Comparison of ENCODE assay signal across 8 cellular contexts in the genomic region with DNA sequence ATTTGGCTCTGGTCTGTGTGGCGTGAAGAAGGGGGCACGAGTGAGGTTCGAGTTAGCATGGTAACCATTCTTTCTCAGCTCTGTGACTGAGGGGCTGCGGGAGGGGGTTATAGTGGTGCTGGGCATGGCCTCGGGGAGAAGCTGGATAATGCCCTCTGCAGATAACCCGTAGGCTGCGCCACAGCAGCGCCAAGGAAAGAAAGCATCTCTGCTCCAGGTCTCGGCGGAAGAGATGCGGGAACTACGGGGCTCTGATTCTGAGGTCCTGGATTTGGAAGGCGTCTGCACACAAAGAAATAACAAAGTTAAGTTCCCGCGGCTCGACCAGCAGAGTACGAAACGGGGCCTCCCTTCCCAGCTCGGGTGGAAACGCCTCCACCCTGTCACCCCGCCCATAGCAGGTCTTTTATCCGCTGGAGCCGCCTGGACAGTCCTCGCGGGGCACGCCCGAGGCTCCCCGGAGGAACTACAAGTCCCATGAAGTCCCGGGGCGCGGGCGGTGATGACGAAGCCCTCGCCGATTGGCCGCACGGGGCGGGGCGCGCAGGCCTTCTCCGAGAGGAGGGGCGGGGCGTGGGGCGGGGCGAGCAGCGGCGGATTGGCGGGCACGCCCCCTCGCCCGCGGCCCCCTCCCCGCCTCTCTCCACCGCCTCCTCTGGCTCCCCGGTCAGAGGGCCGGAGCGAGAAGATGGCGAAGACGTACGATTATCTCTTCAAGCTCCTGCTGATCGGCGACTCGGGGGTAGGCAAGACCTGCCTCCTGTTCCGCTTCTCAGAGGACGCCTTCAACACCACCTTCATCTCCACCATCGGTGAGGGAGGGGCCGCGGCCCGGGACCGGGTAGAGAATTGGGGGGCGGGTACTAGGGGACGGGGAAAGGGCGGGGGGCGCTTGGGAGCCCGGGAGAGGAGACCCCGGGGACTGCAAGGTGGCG. TPM values are rescaled to one million over a fixed set of nuclear protein-coding genes. Genes with fewer than 3 reads are reported as not detected.
DNase-seq lines count a peak whose midpoint lies in the region; ATAC-seq, FAIRE-seq and TF ChIP-seq lines count a peak whose summit lies in the region.

A gene (plus strand): TSS at position 670 of the 935 bp plus-strand sequence. CDS start 19 bp downstream, at position 689.

- H3K27ac ChIP-seq in small intestine (ENCODE audit: low read depth in 1 of 2, low read length in 1 of 2): peak within 1 kb of the TSS; percentile 76 to 87

- FAIRE-seq in bronchial epithelial cell (lab: Jason Lieb, UNC) (no peak), small intestine (lab: Jason Lieb, UNC) (no peak)

- H3K4me3 Mint-ChIP-seq in WTC11: peak within 1 kb of the TSS; percentile 79

- no peaks in the 10 kb centered on the region; the same call in 1 of the 2 replicates for H3K27me3 Mint-ChIP-seq in WTC11 (ENCODE audit: low read depth)

- CTCF ChIA-PET in WTC11 (lab: Charles Lee): interaction anchor here (0.8 to 1.0 kb wide), 2 partner anchors 21 to 23 kb away, joined by 3 read pairs; no protein-coding TSS in a partner anchor

- H3K4me3 ChIP-seq in bronchial epithelial cell (ENCODE audit: low read depth, low read length) (peak within 1 kb of the TSS; percentile 65), small intestine (ENCODE audit: low read depth in 1 of 2, low read length in 2 of 2) (peak within 1 kb of the TSS; percentile 86 to 95)

- POLR2A ChIA-PET in WTC11 (lab: Charles Lee): interaction anchor here (0.9 to 1.2 kb wide), 3 partner anchors 13 to 138 kb away, joined by 3 to 4 read pairs (median 3); no protein-coding TSS in a partner anchor

- no peaks in the 10 kb centered on the region for H3K36me3 ChIP-seq in bronchial epithelial cell (ENCODE audit: control insufficient read depth, insufficient read depth, low read length)
- H3K36me3 ChIP-seq in small intestine (ENCODE audit: control insufficient read depth in 2 of 2, insufficient read depth in 2 of 2, low read length in 2 of 2): no peaks in the 10 kb centered on the region

- no peaks in the 10 kb centered on the region for H3K9me3 ChIP-seq in small intestine (ENCODE audit: control insufficient read depth, low read depth)

- H3K27ac Mint-ChIP-seq in WTC11: peak within 1 kb of the TSS; percentile 93

- no peaks in the 10 kb centered on the region for H3K9me3 Mint-ChIP-seq in WTC11

- peak; percentile 53 for ATAC-seq in GM18873 (IDR thresholded peaks at IDR 0.05; ENCODE audit: low FRiP score, unreplicated experiment)
- peak; percentile 66 for ATAC-seq in HG03139 (IDR thresholded peaks at IDR 0.05; ENCODE audit: unreplicated experiment)
- peak; percentile 94 for ATAC-seq in WTC11

- no peaks in the 10 kb centered on the region for H3K36me3 Mint-ChIP-seq in WTC11

- TF ChIP-seq CTCF in WTC11 (IDR thresholded peaks at IDR 0.05) (no peak), bronchial epithelial cell (IDR thresholded peaks at IDR 0.05; ENCODE audit: insufficient read depth, low read length, severe bottlenecking) (no peak)

- DNase-seq in AG08395 (ENCODE audit: low spot score) (peak; percentile 97), NCI-H2227 treated with DMSO at 0.1 percent for 48 hours (lab: John Stamatoyannopoulos, UW) (peak; percentile 89), WTC11 (ENCODE audit: low spot score) (peak; percentile 99), bronchial epithelial cell (ENCODE audit: low read depth) (peak; percentile 76), iPS-NIHi11 (ENCODE audit: low spot score) (peak; percentile 95), small intestine (peak; percentile 97)

- WGBS in small intestine, 3 donors: 0 to 1% (median 0%) methylated on average over 50 to 77 of the region's 77 CpGs

- H3K4me1 ChIP-seq in small intestine (ENCODE audit: control insufficient read depth in 2 of 2, insufficient read depth in 1 of 2, low read depth in 1 of 2, low read length in 1 of 2): peaks cover 4% of the 10 kb centered on the region in 2 donors

- H3K27me3 ChIP-seq in bronchial epithelial cell (ENCODE audit: control insufficient read depth, insufficient read depth, low read length) (no peaks in the 10 kb centered on the region), small intestine (ENCODE audit: control insufficient read depth in 2 of 2, insufficient read depth in 2 of 2, low read length in 2 of 2) (no peaks in the 10 kb centered on the region)

- peaks cover 37% of the 10 kb centered on the region for H3K4me1 Mint-ChIP-seq in WTC11

TF ChIP-seq in WTC11, 78 proteins besides CTCF, POLR2A, EP300 and RAD21:
- TF ChIP-seq, protein P1, sequence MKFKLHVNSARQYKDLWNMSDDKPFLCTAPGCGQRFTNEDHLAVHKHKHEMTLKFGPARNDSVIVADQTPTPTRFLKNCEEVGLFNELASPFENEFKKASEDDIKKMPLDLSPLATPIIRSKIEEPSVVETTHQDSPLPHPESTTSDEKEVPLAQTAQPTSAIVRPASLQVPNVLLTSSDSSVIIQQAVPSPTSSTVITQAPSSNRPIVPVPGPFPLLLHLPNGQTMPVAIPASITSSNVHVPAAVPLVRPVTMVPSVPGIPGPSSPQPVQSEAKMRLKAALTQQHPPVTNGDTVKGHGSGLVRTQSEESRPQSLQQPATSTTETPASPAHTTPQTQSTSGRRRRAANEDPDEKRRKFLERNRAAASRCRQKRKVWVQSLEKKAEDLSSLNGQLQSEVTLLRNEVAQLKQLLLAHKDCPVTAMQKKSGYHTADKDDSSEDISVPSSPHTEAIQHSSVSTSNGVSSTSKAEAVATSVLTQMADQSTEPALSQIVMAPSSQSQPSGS (CRISPR knock-in tag; IDR thresholded peaks at IDR 0.05; ENCODE audit: borderline replicate concordance, low read depth): no peak
- peak; percentile 79 for TF ChIP-seq NFYB (CRISPR knock-in tag; conservative IDR thresholded peaks at IDR 0.05; ENCODE audit: low read depth)
- TF ChIP-seq, protein P2, sequence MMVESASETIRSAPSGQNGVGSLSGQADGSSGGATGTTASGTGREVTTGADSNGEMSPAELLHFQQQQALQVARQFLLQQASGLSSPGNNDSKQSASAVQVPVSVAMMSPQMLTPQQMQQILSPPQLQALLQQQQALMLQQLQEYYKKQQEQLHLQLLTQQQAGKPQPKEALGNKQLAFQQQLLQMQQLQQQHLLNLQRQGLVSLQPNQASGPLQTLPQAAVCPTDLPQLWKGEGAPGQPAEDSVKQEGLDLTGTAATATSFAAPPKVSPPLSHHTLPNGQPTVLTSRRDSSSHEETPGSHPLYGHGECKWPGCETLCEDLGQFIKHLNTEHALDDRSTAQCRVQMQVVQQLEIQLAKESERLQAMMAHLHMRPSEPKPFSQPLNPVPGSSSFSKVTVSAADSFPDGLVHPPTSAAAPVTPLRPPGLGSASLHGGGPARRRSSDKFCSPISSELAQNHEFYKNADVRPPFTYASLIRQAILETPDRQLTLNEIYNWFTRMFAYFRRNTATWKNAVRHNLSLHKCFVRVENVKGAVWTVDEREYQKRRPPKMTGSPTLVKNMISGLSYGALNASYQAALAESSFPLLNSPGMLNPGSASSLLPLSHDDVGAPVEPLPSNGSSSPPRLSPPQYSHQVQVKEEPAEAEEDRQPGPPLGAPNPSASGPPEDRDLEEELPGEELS (CRISPR knock-in tag; IDR thresholded peaks at IDR 0.05): peak; percentile 60; the same call in 1 of the 2 replicates
- TF ChIP-seq, protein P3, sequence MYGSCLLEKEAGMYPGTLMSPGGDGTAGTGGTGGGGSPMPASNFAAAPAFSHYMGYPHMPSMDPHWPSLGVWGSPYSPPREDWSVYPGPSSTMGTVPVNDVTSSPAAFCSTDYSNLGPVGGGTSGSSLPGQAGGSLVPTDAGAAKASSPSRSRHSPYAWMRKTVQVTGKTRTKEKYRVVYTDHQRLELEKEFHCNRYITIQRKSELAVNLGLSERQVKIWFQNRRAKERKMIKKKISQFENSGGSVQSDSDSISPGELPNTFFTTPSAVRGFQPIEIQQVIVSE (CRISPR knock-in tag; IDR thresholded peaks at IDR 0.05; ENCODE audit: borderline replicate concordance): no peak
- peak; percentile 96 for TF ChIP-seq SP1 (CRISPR knock-in tag; conservative IDR thresholded peaks at IDR 0.05)
- TF ChIP-seq FOXP1 (CRISPR knock-in tag; IDR thresholded peaks at IDR 0.05; ENCODE audit: borderline replicate concordance): no peak
- no peak for TF ChIP-seq NR3C1 (CRISPR knock-in tag; conservative IDR thresholded peaks at IDR 0.05; ENCODE audit: low read depth)
- TF ChIP-seq, protein P4, sequence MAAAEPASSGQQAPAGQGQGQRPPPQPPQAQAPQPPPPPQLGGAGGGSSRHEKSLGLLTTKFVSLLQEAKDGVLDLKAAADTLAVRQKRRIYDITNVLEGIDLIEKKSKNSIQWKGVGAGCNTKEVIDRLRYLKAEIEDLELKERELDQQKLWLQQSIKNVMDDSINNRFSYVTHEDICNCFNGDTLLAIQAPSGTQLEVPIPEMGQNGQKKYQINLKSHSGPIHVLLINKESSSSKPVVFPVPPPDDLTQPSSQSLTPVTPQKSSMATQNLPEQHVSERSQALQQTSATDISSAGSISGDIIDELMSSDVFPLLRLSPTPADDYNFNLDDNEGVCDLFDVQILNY (CRISPR knock-in tag; IDR thresholded peaks at IDR 0.05): no peak
- peak; percentile 84 for TF ChIP-seq ETV6 (CRISPR knock-in tag; IDR thresholded peaks at IDR 0.05)
- no peak for TF ChIP-seq EMX1 (CRISPR knock-in tag; IDR thresholded peaks at IDR 0.05)
- TF ChIP-seq CREM (CRISPR knock-in tag; IDR thresholded peaks at IDR 0.05): peak; percentile 91
- TF ChIP-seq, protein P5, sequence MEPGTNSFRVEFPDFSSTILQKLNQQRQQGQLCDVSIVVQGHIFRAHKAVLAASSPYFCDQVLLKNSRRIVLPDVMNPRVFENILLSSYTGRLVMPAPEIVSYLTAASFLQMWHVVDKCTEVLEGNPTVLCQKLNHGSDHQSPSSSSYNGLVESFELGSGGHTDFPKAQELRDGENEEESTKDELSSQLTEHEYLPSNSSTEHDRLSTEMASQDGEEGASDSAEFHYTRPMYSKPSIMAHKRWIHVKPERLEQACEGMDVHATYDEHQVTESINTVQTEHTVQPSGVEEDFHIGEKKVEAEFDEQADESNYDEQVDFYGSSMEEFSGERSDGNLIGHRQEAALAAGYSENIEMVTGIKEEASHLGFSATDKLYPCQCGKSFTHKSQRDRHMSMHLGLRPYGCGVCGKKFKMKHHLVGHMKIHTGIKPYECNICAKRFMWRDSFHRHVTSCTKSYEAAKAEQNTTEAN (CRISPR knock-in tag; IDR thresholded peaks at IDR 0.05): no peak

RNA-seq across cellular contexts. Expression of the gene that starts here (rescaled TPM):
- 30.5 to 34.6 TPM (median 32.5 TPM) in 3 replicates for total RNA-seq in WTC11 (2021)
- total RNA-seq in bronchial epithelial cell: 18.7 and 23.0 TPM in 2 replicates
- 10 to 100 TPM in 2 of 3 donors, 1 to 10 TPM in 1; 9.8 to 14.5 (median 13.2) TPM for polyA plus RNA-seq in small intestine

Comparison
In these comparisons a context has a peak if more than half of its experiments do, and no peak if none do; other contexts are left out.
1. Peak in every context shown above with its lines: DNase-seq, ATAC-seq, H3K4me3 ChIP-seq and H3K27ac ChIP-seq.